Comparison of ENCODE assay signal across 8 cellular contexts in genomic region chr10:62047240-62047897, GRCh38.
A peak's percentile ranks its signal among the peaks of the same experiment; 100 is the strongest.
DNase-seq lines count a peak whose midpoint lies in the region; ATAC-seq, FAIRE-seq and TF ChIP-seq lines count a peak whose summit lies in the region.

No MANE protein-coding gene starts in this region.

- peaks cover 30% of the 10 kb centered on the region for H3K36me3 Mint-ChIP-seq in CD4-positive, alpha-beta T cell (ENCODE audit: low read depth)
- H3K36me3 Mint-ChIP-seq in nephron (ENCODE audit: low read depth) = peaks cover 17% of the 10 kb centered on the region

- H3K27me3 Mint-ChIP-seq in CD4-positive, alpha-beta T cell = no peaks in the 10 kb centered on the region
- H3K27me3 Mint-ChIP-seq in nephron (ENCODE audit: low read depth) = no peaks in the 10 kb centered on the region

- no TSS peak for BruUV-seq in GM12878 (replicated peaks; lab: Mats Ljungman, UMichigan)

- in situ Hi-C loops in GM12878 (cut with MboI) = loop anchor here (5.0 kb wide), 2 partner anchors 145 to 195 kb away; partner anchors contain the start of gene ARID5B

- SMC1A ChIA-PET in GM12878 (lab: Charles Lee; ENCODE audit: uncharacterized antibody, unreplicated experiment) = interaction anchor here (0.7 to 4.0 kb wide), 10 partner anchors 8 to 284 kb away, joined by 3 to 32 read pairs (median 4); no protein-coding TSS in a partner anchor

- no peak for ATAC-seq in CD4-positive, alpha-beta T cell (ENCODE audit: poor library complexity)
- ATAC-seq in HG02884 (IDR thresholded peaks at IDR 0.05; ENCODE audit: unreplicated experiment) (peak; percentile 25), GM12878 (peak; percentile 2), GM19395 (IDR thresholded peaks at IDR 0.05; ENCODE audit: unreplicated experiment) (no peak), sciatic nerve (no peak), left colon (no peak)

- peak overlapping the region; percentile 99 for H3K4me2 ChIP-seq in GM12878 (ENCODE audit: control insufficient read depth, insufficient read depth)

- TF ChIP-seq CTCF in CD4-positive, alpha-beta T cell (IDR thresholded peaks at IDR 0.05) = no peak
- TF ChIP-seq CTCF in GM12878 (IDR thresholded peaks at IDR 0.05 in 2 of 3, conservative IDR thresholded peaks at IDR 0.05 in 1 of 3; ENCODE audit: control insufficient read depth in 2 of 3, extremely low read depth in 1 of 3, insufficient read depth in 1 of 3, low read depth in 3 of 3, low read length in 3 of 3) (no peak), nephron (IDR thresholded peaks at IDR 0.05; ENCODE audit: unreplicated experiment in 3 of 3) (no peak)

- H3K4me3 ChIP-seq in GM12878 = peak overlapping the region; percentile 68; the same call in 1 of the 2 replicates

- no peak for TF ChIP-seq RAD21 in GM12878 (IDR thresholded peaks at IDR 0.05; ENCODE audit: insufficient read depth, low read depth, low read length)

- H3K9ac ChIP-seq in GM12878 (ENCODE audit: control insufficient read depth, insufficient read depth, low read length) = peak overlapping the region; percentile 92

- CTCF ChIA-PET in CD4-positive, alpha-beta T cell (lab: Charles Lee) = interaction anchor here (1.3 to 1.4 kb wide), 3 partner anchors 9 to 193 kb away, joined by 3 to 10 read pairs (median 3); no protein-coding TSS in a partner anchor
- CTCF ChIA-PET in GM12878 (lab: Yijun Ruan, JAX) = interaction anchor here (1.3 to 3.2 kb wide), 2 partner anchors 9 to 197 kb away, joined by 6 to 22 read pairs; no protein-coding TSS in a partner anchor

- peak overlapping the region; percentile 83 for H3K27ac ChIP-seq in CD4-positive, alpha-beta T cell (ENCODE audit: low read depth, low read length)
- peak overlapping the region; percentile 93 for H3K27ac ChIP-seq in GM12878 (ENCODE audit: control insufficient read depth, insufficient read depth)

- no peaks in the 10 kb centered on the region for H3K27me3 ChIP-seq in CD4-positive, alpha-beta T cell (ENCODE audit: control insufficient read depth, insufficient read depth, low read length)
- no peaks in the 10 kb centered on the region for H3K27me3 ChIP-seq in GM12878 (replicated peaks in 1 of 2; ENCODE audit: control insufficient read depth in 2 of 2, insufficient read depth in 2 of 2, low read length in 1 of 2)

- RAD21 ChIA-PET in GM12878 (lab: Charles Lee; ENCODE audit: unreplicated experiment) = interaction anchor here (1.3 to 2.0 kb wide), 3 partner anchors 9 to 147 kb away, joined by 4 to 7 read pairs (median 5); no protein-coding TSS in a partner anchor

- H3K4me1 ChIP-seq in GM12878 (ENCODE audit: control insufficient read depth, insufficient read depth, low read length) = peaks cover 64% of the 10 kb centered on the region

- peak overlapping the region; percentile 83 for H3K4me3 Mint-ChIP-seq in CD4-positive, alpha-beta T cell
- H3K4me3 Mint-ChIP-seq in nephron = peak overlapping the region in 1 of 3 experiments; percentile 1

- H3K9me3 ChIP-seq in CD4-positive, alpha-beta T cell (ENCODE audit: control insufficient read depth, low read length) = no peaks in the 10 kb centered on the region
- H3K9me3 ChIP-seq in GM12878 (replicated peaks; ENCODE audit: control insufficient read depth, insufficient read depth, low read length) = no peaks in the 10 kb centered on the region; the same call in 1 of the 3 replicates

- no peaks in the 10 kb centered on the region; a peak in 1 of 4 replicates for H3K36me3 ChIP-seq in GM12878 (ENCODE audit: control insufficient read depth in 2 of 2, insufficient read depth in 2 of 2, low read length in 1 of 2)

- under 1% methylated on average over 4 of the region's 4 CpGs for WGBS in GM12878 (ENCODE audit: insufficient coverage, insufficient replicate concordance, low lambda C conversion rate, missing lambda C conversion rate)

- TF ChIP-seq EP300 in GM12878 (IDR thresholded peaks at IDR 0.05; ENCODE audit: borderline replicate concordance in 1 of 2, control insufficient read depth in 1 of 2, low read depth in 2 of 2, low read length in 2 of 2) = no peak

- TF ChIP-seq POLR2A in GM12878 (IDR thresholded peaks at IDR 0.05; ENCODE audit: low read depth, low read length) = no peak

- H3K79me2 ChIP-seq in GM12878 (ENCODE audit: control insufficient read depth, insufficient read depth, low read length) = peaks cover 81% of the 10 kb centered on the region

- no peak for DNase-seq in CD4-positive, alpha-beta T cell
- DNase-seq in GM12878 (ENCODE audit: low read depth, low spot score) (no peak), sciatic nerve (ENCODE audit: low spot score) (no peak), left colon (no peak)
- DNase-seq in stimulated activated CD4-positive, alpha-beta T cell treated with anti-CD3 and anti-CD28 coated beads, Interleukin-4, amount 100 ng/mL, for 24 hours = no peak

- no peaks in the 10 kb centered on the region for H3K9me3 Mint-ChIP-seq in CD4-positive, alpha-beta T cell
- no peaks in the 10 kb centered on the region for H3K9me3 Mint-ChIP-seq in nephron

- peaks cover 91% of the 10 kb centered on the region for H3K4me1 Mint-ChIP-seq in CD4-positive, alpha-beta T cell (ENCODE audit: low read depth)
- H3K4me1 Mint-ChIP-seq in nephron = peaks cover 81% of the 10 kb centered on the region

- H4K20me1 ChIP-seq in GM12878 (ENCODE audit: control insufficient read depth, insufficient read depth) = no peaks in the 10 kb centered on the region

- H2AFZ ChIP-seq in GM12878 (ENCODE audit: control insufficient read depth, low read depth, low read length) = no peak overlapping the region

- POLR2A ChIA-PET in CD4-positive, alpha-beta T cell (lab: Charles Lee) = interaction anchor here (0.5 to 4.8 kb wide), 12 partner anchors 9 to 517 kb away, joined by 3 to 70 read pairs (median 6); partner anchors contain the start of gene ARID5B
- POLR2A ChIA-PET in GM12878 (lab: Charles Lee) = no interaction called here

- no peak for FAIRE-seq in GM12878 (lab: Jason Lieb, UNC)

- peak overlapping the region; percentile 91 for H3K27ac Mint-ChIP-seq in CD4-positive, alpha-beta T cell
- peak overlapping the region; percentile 92 to 96 (median 94) for H3K27ac Mint-ChIP-seq in nephron

- intact Hi-C loops in CD4-positive, alpha-beta T cell (cut with DNase I, micrococcal nuclease) = loop anchor here in 1 of 2 experiments (5.0 kb wide), 1 partner anchor 320 kb away; no protein-coding TSS in a partner anchor
- intact Hi-C loops in GM12878 (cut with micrococcal nuclease; ENCODE audit: unreplicated experiment) (loop anchor here (5.0 kb wide), 3 partner anchors 60 to 140 kb away; no protein-coding TSS in a partner anchor), sciatic nerve (cut with DNase I) (loop anchor here (10.0 kb wide), 1 partner anchor 197 kb away; no protein-coding TSS in a partner anchor), left colon (cut with DNase I, micrococcal nuclease) (loop anchor here in 1 of 2 donors (10.0 kb wide), 2 partner anchors 47 to 143 kb away; partner anchors contain the start of gene ARID5B)

TF ChIP-seq in GM12878, 131 proteins besides CTCF, POLR2A, EP300 and RAD21:
- TF ChIP-seq JUNB (IDR thresholded peaks at IDR 0.05) = peak; percentile 33
- TF ChIP-seq, protein P1, sequence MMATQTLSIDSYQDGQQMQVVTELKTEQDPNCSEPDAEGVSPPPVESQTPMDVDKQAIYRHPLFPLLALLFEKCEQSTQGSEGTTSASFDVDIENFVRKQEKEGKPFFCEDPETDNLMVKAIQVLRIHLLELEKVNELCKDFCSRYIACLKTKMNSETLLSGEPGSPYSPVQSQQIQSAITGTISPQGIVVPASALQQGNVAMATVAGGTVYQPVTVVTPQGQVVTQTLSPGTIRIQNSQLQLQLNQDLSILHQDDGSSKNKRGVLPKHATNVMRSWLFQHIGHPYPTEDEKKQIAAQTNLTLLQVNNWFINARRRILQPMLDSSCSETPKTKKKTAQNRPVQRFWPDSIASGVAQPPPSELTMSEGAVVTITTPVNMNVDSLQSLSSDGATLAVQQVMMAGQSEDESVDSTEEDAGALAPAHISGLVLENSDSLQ (IDR thresholded peaks at IDR 0.05) = no peak
- TF ChIP-seq RAD51 (IDR thresholded peaks at IDR 0.05) = no peak
- TF ChIP-seq SMC3 (IDR thresholded peaks at IDR 0.05; ENCODE audit: borderline replicate concordance, low read length) = peak; percentile 3; the same call in 1 of the 2 replicates
- TF ChIP-seq RUNX3 (IDR thresholded peaks at IDR 0.05; ENCODE audit: low read length) = 0 out of 2 replicates have a peak, but pooled peaks have one; percentile 10
- TF ChIP-seq YBX1 (IDR thresholded peaks at IDR 0.05) = no peak
- no peak for TF ChIP-seq RBBP5 (conservative IDR thresholded peaks at IDR 0.05)
TF ChIP-seq in GM12878: peak in this region for 3.

Comparison
In these comparisons a context has a peak if more than half of its experiments do, and no peak if none do; other contexts are left out.
1. ATAC-seq: peak in HG02884 (single experiment) and GM12878 (single experiment); none in CD4-positive, alpha-beta T cell (single experiment), GM19395 (single experiment), sciatic nerve (single experiment) and left colon (single experiment).